ENCODE assay signal across 14 cellular contexts in the genomic region with DNA sequence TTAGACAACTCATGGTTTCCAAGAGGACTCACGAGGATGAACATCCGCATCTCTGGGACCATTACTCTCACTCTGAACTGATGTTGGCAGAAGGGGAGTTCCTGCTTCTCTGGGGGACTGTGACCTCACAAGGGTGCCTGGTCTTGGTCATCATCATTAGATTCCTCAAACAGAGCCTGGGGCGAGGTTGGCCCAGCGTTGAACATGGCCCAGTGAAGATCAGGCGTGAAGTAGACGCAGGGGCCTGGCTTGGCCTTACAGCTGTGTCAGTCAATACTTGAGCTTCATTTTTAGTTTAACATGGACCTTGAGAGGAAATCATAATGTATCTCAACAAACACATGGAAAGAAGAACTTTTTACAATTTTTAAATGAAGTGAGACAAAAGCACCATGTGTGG.
DNase-seq lines count a peak whose midpoint lies in the region; ATAC-seq, FAIRE-seq and TF ChIP-seq lines count a peak whose summit lies in the region.
"Had no signal": no experiment of that assay in that cellular context is flagged by ENCODE, and none has a peak within 500 bp of the region (broad histone marks: within the 10 kb centered on the region; RNA-seq: fewer than 3 reads in every experiment).

No MANE protein-coding gene starts in this region.

- TF ChIP-seq CTCF in right atrium auricular region (IDR thresholded peaks at IDR 0.05), result no peak
- no peak for TF ChIP-seq CTCF in kidney (IDR thresholded peaks at IDR 0.05; ENCODE audit: borderline replicate concordance, extremely low read depth, insufficient read depth)
- no peak for TF ChIP-seq CTCF in sigmoid colon (IDR thresholded peaks at IDR 0.05)
- no peak for TF ChIP-seq CTCF in natural killer cell (IDR thresholded peaks at IDR 0.05)

- no peak overlapping the region for H3K9ac ChIP-seq in kidney (ENCODE audit: low read length in 2 of 2)
- H3K9ac ChIP-seq: BLaER1 had no signal

- peaks cover 0 to 2% of the 10 kb centered on the region in 2 donors for H3K27me3 Mint-ChIP-seq in natural killer cell (ENCODE audit: low read depth in 2 of 2)

- peak; percentile 40 for DNase-seq in right atrium auricular region (ENCODE audit: low spot score)
- DNase-seq in right cardiac atrium, result no peak
- DNase-seq in kidney, result peak; percentile 38
- peak; percentile 52 for DNase-seq in sigmoid colon
- no peak for DNase-seq in RPMI8226
- no peak for DNase-seq in natural killer cell
- DNase-seq: CD4-positive, alpha-beta memory T cell; GDM1; GOT3; KG1; NK-92 treated with Interleukin-12 subunit alpha and Interleukin-12 subunit beta, amount 100 ng/mL, for 24 hours had no signal

- TF ChIP-seq POLR2A in sigmoid colon (IDR thresholded peaks at IDR 0.05), result no peak

- ATAC-seq in right cardiac atrium (no peak), natural killer cell (no peak), HG03139 (IDR thresholded peaks at IDR 0.05; ENCODE audit: unreplicated experiment) (no peak)

- no peak overlapping the region for H3K27ac ChIP-seq in right atrium auricular region
- H3K27ac ChIP-seq in right cardiac atrium (ENCODE audit: low read length), result no peak overlapping the region
- no peak overlapping the region for H3K27ac ChIP-seq in kidney (ENCODE audit: low read depth in 2 of 2, low read length in 2 of 2)
- no peak overlapping the region for H3K27ac ChIP-seq in sigmoid colon
- H3K27ac ChIP-seq: BLaER1 had no signal

- H3K27me3 ChIP-seq in right atrium auricular region (no peaks in the 10 kb centered on the region), right cardiac atrium (ENCODE audit: control insufficient read depth, insufficient read depth) (no peaks in the 10 kb centered on the region), sigmoid colon (peaks cover 0 to 41% (median 0%) of the 10 kb centered on the region in 3 donors)
- H3K27me3 ChIP-seq: BLaER1 had no signal

- H3K36me3 Mint-ChIP-seq in natural killer cell, result no peaks in the 10 kb centered on the region
- H3K36me3 Mint-ChIP-seq: CD4-positive, alpha-beta memory T cell had no signal

- TF ChIP-seq EP300 in sigmoid colon (IDR thresholded peaks at IDR 0.05), result no peak

- no peaks in the 10 kb centered on the region for H3K4me1 Mint-ChIP-seq in natural killer cell

- intact Hi-C loops in right cardiac atrium (cut with DNase I), result no loop called here
- intact Hi-C loops in kidney (cut with DNase I), result no loop called here
- intact Hi-C loops in sigmoid colon (cut with DNase I), result no loop called here
- intact Hi-C loops in natural killer cell (cut with micrococcal nuclease), result no loop called here

- H3K9me3 Mint-ChIP-seq in natural killer cell, result no peaks in the 10 kb centered on the region

- 92% methylated on average over 6 of the region's 6 CpGs for WGBS in right cardiac atrium
- 92 to 93% methylated on average over 6 of the region's 6 CpGs for WGBS in sigmoid colon, 2 donors

- H3K4me1 ChIP-seq in right atrium auricular region (no peaks in the 10 kb centered on the region), right cardiac atrium (ENCODE audit: control insufficient read depth, insufficient read depth, low read length) (no peaks in the 10 kb centered on the region), kidney (ENCODE audit: control insufficient read depth in 1 of 2, insufficient read depth in 1 of 2, low read depth in 1 of 2, low read length in 2 of 2) (no peaks in the 10 kb centered on the region), sigmoid colon (no peaks in the 10 kb centered on the region)
- H3K4me1 ChIP-seq: BLaER1 had no signal

- no peak for FAIRE-seq in kidney (lab: Jason Lieb, UNC)
- FAIRE-seq: GM19239 had no signal

- no peaks in the 10 kb centered on the region for H3K9me3 ChIP-seq in right atrium auricular region
- H3K9me3 ChIP-seq in right cardiac atrium (ENCODE audit: control insufficient read depth, low read length), result no peaks in the 10 kb centered on the region
- no peaks in the 10 kb centered on the region for H3K9me3 ChIP-seq in kidney (ENCODE audit: control insufficient read depth in 1 of 2, low read length in 2 of 2)
- no peaks in the 10 kb centered on the region for H3K9me3 ChIP-seq in sigmoid colon
- H3K9me3 ChIP-seq: BLaER1 had no signal

- H3K27ac Mint-ChIP-seq in natural killer cell, result no peak overlapping the region
- H3K27ac Mint-ChIP-seq: CD4-positive, alpha-beta memory T cell had no signal

- H3K36me3 ChIP-seq in right atrium auricular region (no peaks in the 10 kb centered on the region), kidney (ENCODE audit: control insufficient read depth in 1 of 2, insufficient read depth in 2 of 2, low read length in 2 of 2) (no peaks in the 10 kb centered on the region), sigmoid colon (no peaks in the 10 kb centered on the region)
- H3K36me3 ChIP-seq: BLaER1 had no signal

- no peak overlapping the region for H3K4me3 Mint-ChIP-seq in natural killer cell
- H3K4me3 Mint-ChIP-seq: CD4-positive, alpha-beta memory T cell had no signal

- H3K4me3 ChIP-seq in right atrium auricular region (no peak overlapping the region), right cardiac atrium (ENCODE audit: low read length) (no peak overlapping the region), kidney (ENCODE audit: low read length in 2 of 2) (no peak overlapping the region), sigmoid colon (no peak overlapping the region)
- H3K4me3 ChIP-seq: BLaER1 had no signal

Comparison
In these comparisons a context has a peak if more than half of its experiments do, and no peak if none do; other contexts are left out.
1. DNase-seq: peak in right atrium auricular region (single experiment), kidney (single experiment) and sigmoid colon (single experiment); none in right cardiac atrium (0 of 3), RPMI8226 (single experiment) and natural killer cell (single experiment).